Comparison of ENCODE assay signal across 11 cellular contexts in genomic region chr12:75964150-75964549, GRCh38.
DNase-seq lines count a peak whose midpoint lies in the region; ATAC-seq and TF ChIP-seq lines count a peak whose summit lies in the region.
"Had no signal": no experiment of that assay in that cellular context is flagged by ENCODE, and none has a peak within 500 bp of the region (broad histone marks: within the 10 kb centered on the region; RNA-seq: fewer than 3 reads in every experiment).

No MANE protein-coding gene starts in this region.

- peak; percentile 52 for DNase-seq in activated CD8-positive, alpha-beta memory T cell treated with anti-CD3 and anti-CD28 coated beads, Interleukin-2, amount 10 ng/mL, durations not matched to agents 7 days and 5 days
- no peak for DNase-seq in activated CD8-positive, alpha-beta memory T cell treated with anti-CD3 and anti-CD28 coated beads, Interleukin-2, amount 50 U/mL, for 48 hours
- DNase-seq in Karpas-422 (peak; percentile 67), colonic mucosa (peak; percentile 61), type B pancreatic cell (ENCODE audit: extremely low spot score, unreplicated experiment) (no peak), NCI-H2029 treated with DMSO at 0.1 percent for 48 hours (lab: John Stamatoyannopoulos, UW) (no peak), suprapubic skin (ENCODE audit: low spot score in 2 of 2) (no peak)
- DNase-seq: foreskin fibroblast, NCI-H69 had no signal

- H3K9ac ChIP-seq in Karpas-422 (ENCODE audit: low read length) (no peak overlapping the region), colonic mucosa (ENCODE audit: low read depth in 2 of 2, low read length in 2 of 2) (no peak overlapping the region)

- peak; percentile 61 for ATAC-seq in activated CD8-positive, alpha-beta memory T cell treated with anti-CD3 and anti-CD28 coated beads, Interleukin-2, amount 10 ng/mL, durations not matched to agents 7 days and 5 days
- no peak for ATAC-seq in HG02852 (IDR thresholded peaks at IDR 0.05; ENCODE audit: unreplicated experiment)
- ATAC-seq: WTC11 had no signal

- no peak for TF ChIP-seq CTCF in colonic mucosa (IDR thresholded peaks at IDR 0.05)
- no peak for TF ChIP-seq CTCF in type B pancreatic cell (conservative IDR thresholded peaks at IDR 0.05)
- TF ChIP-seq CTCF in suprapubic skin (IDR thresholded peaks at IDR 0.05) = no peak

- H3K36me3 ChIP-seq in Karpas-422 (ENCODE audit: insufficient read depth, low read length) = no peaks in the 10 kb centered on the region
- no peaks in the 10 kb centered on the region for H3K36me3 ChIP-seq in colonic mucosa
- H3K36me3 ChIP-seq in suprapubic skin = no peaks in the 10 kb centered on the region

- peak overlapping the region; percentile 58 for H3K27ac Mint-ChIP-seq in activated CD8-positive, alpha-beta memory T cell treated with anti-CD3 and anti-CD28 coated beads, Interleukin-2, amount 10 ng/mL, durations not matched to agents 7 days and 5 days
- peak overlapping the region; percentile 86 for H3K27ac Mint-ChIP-seq in type B pancreatic cell

- H3K4me3 ChIP-seq in Karpas-422 (ENCODE audit: low read length) (no peak overlapping the region), colonic mucosa (no peak overlapping the region), suprapubic skin (no peak overlapping the region)

- peaks cover 59% of the 10 kb centered on the region for H3K4me1 Mint-ChIP-seq in activated CD8-positive, alpha-beta memory T cell treated with anti-CD3 and anti-CD28 coated beads, Interleukin-2, amount 10 ng/mL, durations not matched to agents 7 days and 5 days
- H3K4me1 Mint-ChIP-seq in type B pancreatic cell (ENCODE audit: unreplicated experiment) = peaks cover 49% of the 10 kb centered on the region

- no peak overlapping the region for H2AFZ ChIP-seq in Karpas-422 (ENCODE audit: low read length)

- H3K27me3 ChIP-seq in Karpas-422 (ENCODE audit: low read length) = no peaks in the 10 kb centered on the region
- no peaks in the 10 kb centered on the region for H3K27me3 ChIP-seq in colonic mucosa
- no peaks in the 10 kb centered on the region for H3K27me3 ChIP-seq in suprapubic skin

- no peak for TF ChIP-seq POLR2A in suprapubic skin (IDR thresholded peaks at IDR 0.05)

- H3K4me2 ChIP-seq in Karpas-422 (ENCODE audit: low read depth, low read length, poor library complexity, severe bottlenecking) = no peak overlapping the region

- H3K27me3 Mint-ChIP-seq in activated CD8-positive, alpha-beta memory T cell treated with anti-CD3 and anti-CD28 coated beads, Interleukin-2, amount 10 ng/mL, durations not matched to agents 7 days and 5 days = no peaks in the 10 kb centered on the region
- H3K27me3 Mint-ChIP-seq in type B pancreatic cell = no peaks in the 10 kb centered on the region

- no peaks in the 10 kb centered on the region for H3K9me2 ChIP-seq in Karpas-422 (replicated peaks; ENCODE audit: insufficient read depth, low read length)

- intact Hi-C loops in colonic mucosa (cut with DNase I) = no loop called here

- TF ChIP-seq EP300 in suprapubic skin (IDR thresholded peaks at IDR 0.05) = no peak

- CTCF ChIA-PET in activated CD8-positive, alpha-beta memory T cell treated with anti-CD3 and anti-CD28 coated beads, Interleukin-2, amount 10 ng/mL, durations not matched to agents 7 days and 5 days (lab: Charles Lee) = no interaction called here

- no peaks in the 10 kb centered on the region for H3K79me2 ChIP-seq in Karpas-422 (ENCODE audit: low read length)

- 65% methylated on average over 1 of the region's 1 CpG for WGBS in suprapubic skin

- H3K4me1 ChIP-seq in Karpas-422 (ENCODE audit: low read length) (peaks cover 22% of the 10 kb centered on the region), colonic mucosa (peaks cover 5% of the 10 kb centered on the region), suprapubic skin (peaks cover 6% of the 10 kb centered on the region)

- H3K9me3 Mint-ChIP-seq in activated CD8-positive, alpha-beta memory T cell treated with anti-CD3 and anti-CD28 coated beads, Interleukin-2, amount 10 ng/mL, durations not matched to agents 7 days and 5 days (ENCODE audit: low read depth) = no peaks in the 10 kb centered on the region
- peaks cover 4% of the 10 kb centered on the region for H3K9me3 Mint-ChIP-seq in type B pancreatic cell
- H3K9me3 Mint-ChIP-seq: WTC11 had no signal

- H3K36me3 Mint-ChIP-seq in activated CD8-positive, alpha-beta memory T cell treated with anti-CD3 and anti-CD28 coated beads, Interleukin-2, amount 10 ng/mL, durations not matched to agents 7 days and 5 days = peaks cover 10% of the 10 kb centered on the region
- H3K36me3 Mint-ChIP-seq in type B pancreatic cell = no peaks in the 10 kb centered on the region
- H3K36me3 Mint-ChIP-seq: WTC11 had no signal

- H3K27ac ChIP-seq in Karpas-422 (ENCODE audit: low read length) = no peak overlapping the region
- no peak overlapping the region for H3K27ac ChIP-seq in colonic mucosa
- no peak overlapping the region for H3K27ac ChIP-seq in suprapubic skin

- H3K4me3 Mint-ChIP-seq in activated CD8-positive, alpha-beta memory T cell treated with anti-CD3 and anti-CD28 coated beads, Interleukin-2, amount 10 ng/mL, durations not matched to agents 7 days and 5 days = no peak overlapping the region
- no peak overlapping the region for H3K4me3 Mint-ChIP-seq in type B pancreatic cell
- H3K4me3 Mint-ChIP-seq: WTC11 had no signal

- H3K9me3 ChIP-seq in Karpas-422 (ENCODE audit: low read length) = no peaks in the 10 kb centered on the region
- no peaks in the 10 kb centered on the region for H3K9me3 ChIP-seq in colonic mucosa
- no peaks in the 10 kb centered on the region for H3K9me3 ChIP-seq in suprapubic skin

- H4K20me1 ChIP-seq in Karpas-422 (ENCODE audit: insufficient read depth, low read depth, low read length) = no peaks in the 10 kb centered on the region

Comparison
In these comparisons a context has a peak if more than half of its experiments do, and no peak if none do; other contexts are left out.
1. DNase-seq: peak in activated CD8-positive, alpha-beta memory T cell treated with anti-CD3 and anti-CD28 coated beads, Interleukin-2, amount 10 ng/mL, durations not matched to agents 7 days and 5 days (single experiment), Karpas-422 (single experiment) and colonic mucosa (single experiment); none in activated CD8-positive, alpha-beta memory T cell treated with anti-CD3 and anti-CD28 coated beads, Interleukin-2, amount 50 U/mL, for 48 hours (single experiment), type B pancreatic cell (single experiment), NCI-H2029 treated with DMSO at 0.1 percent for 48 hours (single experiment) and suprapubic skin (0 of 2).